23 cellular contexts compared by ENCODE assay signal in the genomic region with DNA sequence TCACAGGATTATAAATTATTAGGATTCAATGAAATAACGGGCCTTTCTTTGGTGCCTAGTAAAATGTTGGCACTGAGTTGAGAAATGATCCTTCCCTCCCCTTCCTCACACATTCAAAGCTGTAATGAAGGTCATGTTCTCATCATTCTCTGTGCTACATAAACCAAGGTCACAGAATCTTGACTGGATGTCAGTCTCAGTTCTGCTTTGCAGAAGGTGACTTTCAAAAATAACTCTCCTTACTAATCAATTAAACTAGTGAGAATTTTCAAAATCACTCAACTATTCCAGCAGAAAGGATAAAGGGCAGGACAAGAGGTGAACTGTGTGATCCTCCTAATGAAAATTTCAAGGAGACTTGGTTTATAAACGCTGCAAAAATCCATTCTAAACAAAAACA.
"Had no signal": no experiment of that assay in that cellular context is flagged by ENCODE, and none has a peak within 500 bp of the region (broad histone marks: within the 10 kb centered on the region; RNA-seq: fewer than 3 reads in every experiment).

No MANE protein-coding gene starts in this region.

- H3K4me3 ChIP-seq: esophagus muscularis mucosa, gastroesophageal sphincter, heart left ventricle, hepatocyte, lung, right lobe of liver, thyroid gland, vagina had no signal

- H3K27me3 ChIP-seq: esophagus muscularis mucosa, foreskin keratinocyte, gastroesophageal sphincter, hepatocyte, neutrophil, right lobe of liver, thyroid gland, vagina had no signal

- H3K9ac ChIP-seq: parathyroid adenoma had no signal

- H2AFZ ChIP-seq: hepatocyte, parathyroid adenoma had no signal

- H3K9me3 ChIP-seq: esophagus muscularis mucosa, gastroesophageal sphincter, heart left ventricle, neutrophil, right lobe of liver, thyroid gland, vagina had no signal

- DNase-seq: dermis blood vessel endothelial cell; effector memory CD4-positive, alpha-beta T cell; kidney; natural killer cell; right lobe of liver; small intestine; stimulated activated CD4-positive, alpha-beta T cell treated with anti-CD3 and anti-CD28 coated beads, Interleukin-15, amount 100 ng/mL, for 24 hours; stimulated activated CD4-positive, alpha-beta T cell treated with anti-CD3 and anti-CD28 coated beads, Interleukin-4, amount 100 ng/mL, for 1 hour; stimulated activated CD8-positive, alpha-beta memory T cell treated with anti-CD3 and anti-CD28 coated beads, Interleukin-4, amount 100 ng/mL, for 48 hours; stimulated activated naive CD4-positive, alpha-beta T cell; stimulated activated naive CD8-positive, alpha-beta T cell treated with anti-CD3 and anti-CD28 coated beads, Interleukin-15, amount 100 ng/mL, for 72 hours; thyroid gland; trophoblast cell had no signal

- H3K4me2 ChIP-seq: hepatocyte had no signal

- H3K79me2 ChIP-seq: hepatocyte, parathyroid adenoma had no signal

- ATAC-seq: gastroesophageal sphincter; left lobe of liver; natural killer cell; right lobe of liver; stimulated activated naive CD8-positive, alpha-beta T cell treated with anti-CD3 and anti-CD28 coated beads, Interleukin-15, amount 100 ng/mL, for 72 hours had no signal

- H3K27ac ChIP-seq: esophagus muscularis mucosa, foreskin keratinocyte, gastroesophageal sphincter, heart left ventricle, hepatocyte, neutrophil, parathyroid adenoma, right lobe of liver, thyroid gland, vagina had no signal

- H3K36me3 ChIP-seq: esophagus muscularis mucosa, gastroesophageal sphincter, heart left ventricle, neutrophil, right lobe of liver, thyroid gland, vagina had no signal
